ENCODE assay signal across 7 cellular contexts in the genomic region with DNA sequence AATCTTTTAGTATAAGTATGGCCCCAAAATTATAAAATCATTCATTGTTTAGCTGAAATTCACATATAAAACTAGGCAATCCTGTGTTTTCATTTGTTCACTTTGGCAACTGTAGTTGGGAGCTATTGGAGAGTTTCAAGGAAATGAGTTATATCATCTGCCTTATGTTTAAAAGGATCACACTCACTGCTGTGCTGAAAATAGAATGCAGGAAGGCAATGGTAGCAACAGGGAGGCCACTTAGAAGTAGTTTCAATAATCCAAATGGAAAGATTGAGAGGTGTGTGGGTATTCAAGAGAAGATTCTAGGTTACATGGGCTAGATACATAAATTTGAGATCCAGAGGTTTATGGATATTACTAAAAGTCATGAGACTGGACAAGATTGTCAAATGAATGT.
"Had no signal": no experiment of that assay in that cellular context is flagged by ENCODE, and none has a peak within 500 bp of the region (broad histone marks: within the 10 kb centered on the region; RNA-seq: fewer than 3 reads in every experiment).

No MANE protein-coding gene starts in this region.

- H3K36me3 ChIP-seq: HAP-1 had no signal

- H2AFZ ChIP-seq: GM23248 had no signal

- H3K4me3 ChIP-seq: GM23248, HAP-1 had no signal

- DNase-seq: GM23248, GOT3, H7, HFFc6, IMR-90 had no signal

- H3K9me3 ChIP-seq: HAP-1 had no signal

- H3K9ac ChIP-seq: GM23248 had no signal

- H3K27ac ChIP-seq: GM23248 had no signal

- ATAC-seq: HCT116 had no signal

- H3K4me1 ChIP-seq: HAP-1 had no signal
